ENCODE assay signal across 8 cellular contexts in the genomic region with DNA sequence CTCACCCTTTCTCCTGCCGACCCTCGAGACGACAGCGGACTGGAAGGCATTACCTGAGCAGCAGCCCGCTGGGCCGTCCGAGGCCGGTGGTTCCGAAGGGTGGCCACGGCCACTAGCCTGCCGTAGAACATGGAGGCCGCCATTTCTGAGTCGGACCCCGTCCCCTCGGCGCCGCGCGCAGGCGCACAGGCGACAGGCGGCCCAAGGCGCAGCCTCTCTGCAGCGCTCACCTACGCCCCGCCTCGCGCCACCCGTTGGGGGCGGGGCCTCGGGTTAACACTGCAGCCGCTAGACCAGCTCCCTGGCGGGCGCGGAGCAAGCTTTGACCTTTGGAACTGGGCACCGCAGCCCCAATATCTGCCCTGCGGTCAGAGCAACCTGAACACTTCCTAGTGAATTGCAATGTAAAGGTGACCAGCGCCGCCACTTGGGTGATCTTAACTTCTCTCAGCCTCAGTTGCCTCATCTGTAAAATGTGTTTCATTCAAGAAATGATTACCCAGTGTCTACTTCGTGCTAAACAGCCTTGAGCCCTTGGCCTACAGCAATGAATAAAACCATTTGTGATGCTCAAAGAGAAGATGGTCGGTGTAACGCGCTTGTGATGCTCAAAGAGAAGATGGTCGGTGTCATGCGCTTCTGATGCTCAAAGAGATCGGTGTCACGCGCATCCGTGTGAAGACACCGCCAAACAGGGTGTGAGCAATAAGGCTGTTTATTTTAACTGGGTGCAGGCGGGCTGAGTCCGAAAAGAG. TPM values are rescaled to one million over a fixed set of nuclear protein-coding genes. Genes with fewer than 3 reads are reported as not detected.
A peak's percentile ranks its signal among the peaks of the same experiment; 100 is the strongest.
DNase-seq lines count a peak whose midpoint lies in the region; FAIRE-seq and TF ChIP-seq lines count a peak whose summit lies in the region.

A gene (minus strand): TSS at position 147 of the 755 bp plus-strand sequence. CDS start 4 bp downstream, at position 143.

- H3K36me3 ChIP-seq in Loucy (ENCODE audit: insufficient read depth, low read length) = no peaks in the 10 kb centered on the region

- H3K27ac Mint-ChIP-seq in nephron progenitor cell = peak within 1 kb of the TSS; percentile 83
- H3K27ac Mint-ChIP-seq in stimulated activated naive CD8-positive, alpha-beta T cell treated with anti-CD3 and anti-CD28 coated beads, Interleukin-15, Interleukin-2, amounts not matched to agents 100 ng/mL and 50 ng/mL, for 24 hours = peak within 1 kb of the TSS; percentile 83

- TF ChIP-seq POLR2A in H54 (IDR thresholded peaks at IDR 0.05; ENCODE audit: low read depth, low read length) = peak; percentile 76

- no peaks in the 10 kb centered on the region for H3K9me3 ChIP-seq in Loucy (ENCODE audit: insufficient read depth, low read depth, low read length)

- H3K4me3 Mint-ChIP-seq in nephron progenitor cell = peak within 1 kb of the TSS; percentile 97
- H3K4me3 Mint-ChIP-seq in stimulated activated naive CD8-positive, alpha-beta T cell treated with anti-CD3 and anti-CD28 coated beads, Interleukin-15, Interleukin-2, amounts not matched to agents 100 ng/mL and 50 ng/mL, for 24 hours = peak within 1 kb of the TSS; percentile 96

- peaks cover 55% of the 10 kb centered on the region for H3K4me1 Mint-ChIP-seq in nephron progenitor cell
- peaks cover 44% of the 10 kb centered on the region for H3K4me1 Mint-ChIP-seq in stimulated activated naive CD8-positive, alpha-beta T cell treated with anti-CD3 and anti-CD28 coated beads, Interleukin-15, Interleukin-2, amounts not matched to agents 100 ng/mL and 50 ng/mL, for 24 hours (ENCODE audit: low read depth)

- DNase-seq in ELR (ENCODE audit: low read depth) = peak; percentile 92
- peak; percentile 83 for DNase-seq in H54 (ENCODE audit: insufficient read length, low spot score)
- peak; percentile 69 to 72 for DNase-seq in SHP77 (lab: John Stamatoyannopoulos, UW)
- peak; percentile 83 for DNase-seq in activated effector memory CD4-positive, alpha-beta T cell treated with Interleukin-2 at 50 U/mL for 16 hours
- peak; percentile 80 for DNase-seq in fibroblast of the aortic adventitia (ENCODE audit: low read depth)
- peak; percentile 97 for DNase-seq in nephron progenitor cell

- TF ChIP-seq CTCF in Loucy (conservative IDR thresholded peaks at IDR 0.05; ENCODE audit: low read length) (no peak), fibroblast of the aortic adventitia (IDR thresholded peaks at IDR 0.05; ENCODE audit: insufficient read depth, low read length) (no peak), nephron progenitor cell (IDR thresholded peaks at IDR 0.05) (no peak)

- H2AFZ ChIP-seq in Loucy (ENCODE audit: low read length) = peak within 1 kb of the TSS; percentile 89

- peaks cover 4% of the 10 kb centered on the region for H3K27me3 Mint-ChIP-seq in nephron progenitor cell (ENCODE audit: low read depth, poor library complexity)
- no peaks in the 10 kb centered on the region for H3K27me3 Mint-ChIP-seq in stimulated activated naive CD8-positive, alpha-beta T cell treated with anti-CD3 and anti-CD28 coated beads, Interleukin-15, Interleukin-2, amounts not matched to agents 100 ng/mL and 50 ng/mL, for 24 hours

- peaks cover 33% of the 10 kb centered on the region for H3K4me1 ChIP-seq in Loucy (ENCODE audit: insufficient read depth, low read length, poor library complexity, severe bottlenecking)

- H3K4me2 ChIP-seq in Loucy (ENCODE audit: low read depth, low read length, poor library complexity, severe bottlenecking) = peak within 1 kb of the TSS; percentile 81

- H3K9ac ChIP-seq in Loucy (ENCODE audit: low read depth, low read length, poor library complexity, severe bottlenecking) = peak within 1 kb of the TSS; percentile 87

- H3F3A ChIP-seq in Loucy (ENCODE audit: low read depth) = no peaks in the 10 kb centered on the region

- peak; percentile 38 for FAIRE-seq in H54 (lab: Jason Lieb, UNC)

- H4K20me1 ChIP-seq in Loucy (ENCODE audit: insufficient read depth, low read length, poor library complexity, severe bottlenecking) = peaks cover 15% of the 10 kb centered on the region

- H3K27me3 ChIP-seq in Loucy (ENCODE audit: insufficient read depth, low read length, poor library complexity, severe bottlenecking) = no peaks in the 10 kb centered on the region

- peaks cover 17% of the 10 kb centered on the region for H3K36me3 Mint-ChIP-seq in nephron progenitor cell (ENCODE audit: low read depth)
- H3K36me3 Mint-ChIP-seq in stimulated activated naive CD8-positive, alpha-beta T cell treated with anti-CD3 and anti-CD28 coated beads, Interleukin-15, Interleukin-2, amounts not matched to agents 100 ng/mL and 50 ng/mL, for 24 hours (ENCODE audit: low read depth) = peaks cover 18% of the 10 kb centered on the region

- no peaks in the 10 kb centered on the region for H3K9me3 Mint-ChIP-seq in nephron progenitor cell
- H3K9me3 Mint-ChIP-seq in stimulated activated naive CD8-positive, alpha-beta T cell treated with anti-CD3 and anti-CD28 coated beads, Interleukin-15, Interleukin-2, amounts not matched to agents 100 ng/mL and 50 ng/mL, for 24 hours = no peaks in the 10 kb centered on the region

- H3K4me3 ChIP-seq in Loucy (ENCODE audit: low read length, poor library complexity, severe bottlenecking) (peak within 1 kb of the TSS; percentile 93), fibroblast of the aortic adventitia (ENCODE audit: low read depth, low read length) (peak within 1 kb of the TSS; percentile 98)

- H3K79me2 ChIP-seq in Loucy (ENCODE audit: insufficient read depth, low read length) = peaks cover 45% of the 10 kb centered on the region

- H3K9me2 ChIP-seq in Loucy (replicated peaks; ENCODE audit: low read depth, low read length) = no peaks in the 10 kb centered on the region

RNA-seq across cellular contexts. Expression of the gene that starts here (rescaled TPM):
- 57.8 and 70.1 TPM in 2 replicates for total RNA-seq in fibroblast of the aortic adventitia (ENCODE audit: low replicate concordance)

Comparison
In these comparisons a context has a peak if more than half of its experiments do, and no peak if none do; other contexts are left out.
1. Peak in every context shown above with its lines: DNase-seq and H3K4me3 ChIP-seq.